In the genomic region with DNA sequence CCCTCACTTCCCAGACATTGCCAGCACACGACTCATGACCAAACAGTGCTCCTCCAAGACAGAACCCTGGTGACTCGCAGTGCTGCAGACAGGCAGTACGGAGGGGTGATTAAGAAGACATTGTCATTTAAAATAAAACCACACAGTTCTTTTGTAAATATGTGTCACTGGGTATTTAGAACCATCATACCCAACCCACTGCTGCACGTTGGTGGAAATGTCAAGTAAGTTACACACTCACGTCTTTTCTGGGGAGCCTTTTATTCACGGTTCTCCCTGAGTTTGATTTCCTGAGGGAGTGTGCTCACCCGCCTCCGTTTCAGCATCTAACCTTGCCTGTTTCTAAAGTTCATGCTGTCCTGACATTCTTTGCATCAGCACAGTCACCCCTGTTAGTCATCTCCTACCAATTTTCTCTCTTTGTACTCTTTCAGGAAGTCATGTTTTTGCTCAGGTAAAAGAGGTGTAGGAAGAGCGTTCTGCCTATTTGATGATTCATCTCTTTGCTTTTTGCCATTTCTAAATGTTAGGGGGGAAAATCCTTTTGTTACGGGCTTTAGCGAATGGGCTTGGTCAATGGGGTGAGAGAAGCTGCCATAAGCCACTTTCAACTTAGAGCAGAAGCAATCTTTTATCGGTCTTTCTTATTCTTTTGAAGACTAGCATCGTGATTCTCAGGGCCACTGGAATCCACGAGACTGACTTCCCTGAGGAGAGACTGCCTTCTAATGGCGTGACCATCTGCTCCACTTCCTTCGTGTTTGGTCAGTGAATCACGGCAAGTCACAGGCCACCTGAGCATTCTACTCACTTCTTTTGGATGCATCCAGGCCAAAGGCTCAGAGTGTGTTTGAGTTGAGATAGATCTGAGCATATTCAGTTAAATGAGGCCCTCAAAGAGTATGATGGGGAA, we compare ENCODE assay signal across 8 cellular contexts.
DNase-seq lines count a peak whose midpoint lies in the region; ATAC-seq and TF ChIP-seq lines count a peak whose summit lies in the region.
"Had no signal": no experiment of that assay in that cellular context is flagged by ENCODE, and none has a peak within 500 bp of the region (broad histone marks: within the 10 kb centered on the region; RNA-seq: fewer than 3 reads in every experiment).

No MANE protein-coding gene starts in this region.

- peak overlapping the region; percentile 60 to 64 for H3K4me3 Mint-ChIP-seq in stimulated activated naive B cell treated with anti-CD40 and anti-IgM and Interleukin-4, amounts not matched to agents 10 μg/mL and 1 μg/mL and 100 μg/mL, for 72 hours

- ATAC-seq in stimulated activated naive B cell treated with anti-CD40 and anti-IgM and Interleukin-4, amounts not matched to agents 10 μg/mL and 1 μg/mL and 100 μg/mL, for 72 hours (replicated peaks): peak; percentile 59 to 64

- H3K27me3 Mint-ChIP-seq in stimulated activated naive B cell treated with anti-CD40 and anti-IgM and Interleukin-4, amounts not matched to agents 10 μg/mL and 1 μg/mL and 100 μg/mL, for 72 hours: no peaks in the 10 kb centered on the region

- peaks cover 2 to 19% of the 10 kb centered on the region in 2 donors for H3K36me3 Mint-ChIP-seq in stimulated activated naive B cell treated with anti-CD40 and anti-IgM and Interleukin-4, amounts not matched to agents 10 μg/mL and 1 μg/mL and 100 μg/mL, for 72 hours

- no peak overlapping the region for H3K4me3 ChIP-seq in fibroblast of the aortic adventitia (ENCODE audit: low read depth, low read length)

- no peak for TF ChIP-seq CTCF in fibroblast of the aortic adventitia (IDR thresholded peaks at IDR 0.05; ENCODE audit: insufficient read depth, low read length)

- peak overlapping the region; percentile 97 for H3K27ac Mint-ChIP-seq in stimulated activated naive B cell treated with anti-CD40 and anti-IgM and Interleukin-4, amounts not matched to agents 10 μg/mL and 1 μg/mL and 100 μg/mL, for 72 hours

- H3K9me3 Mint-ChIP-seq in stimulated activated naive B cell treated with anti-CD40 and anti-IgM and Interleukin-4, amounts not matched to agents 10 μg/mL and 1 μg/mL and 100 μg/mL, for 72 hours: peaks cover 3 to 8% of the 10 kb centered on the region in 2 donors

- DNase-seq in HT1080 (ENCODE audit: low read depth) (peak; percentile 91), fibroblast of the aortic adventitia (ENCODE audit: low read depth) (peak; percentile 40), medulla oblongata (ENCODE audit: extremely low spot score) (no peak), NCI-H2196 treated with DMSO at 0.1 percent for 48 hours (lab: John Stamatoyannopoulos, UW; ENCODE audit: unreplicated experiment) (no peak), NCI-H1436 (lab: John Stamatoyannopoulos, UW) (no peak)
- DNase-seq in activated CD8-positive, alpha-beta memory T cell treated with anti-CD3 and anti-CD28 coated beads for 24 hours: peak; percentile 83
- DNase-seq in stimulated activated naive B cell treated with anti-CD40 and anti-IgM and Interleukin-4, amounts not matched to agents 10 μg/mL and 1 μg/mL and 100 μg/mL, for 72 hours: peak; percentile 71
- DNase-seq: occipital lobe had no signal

- H3K4me1 Mint-ChIP-seq in stimulated activated naive B cell treated with anti-CD40 and anti-IgM and Interleukin-4, amounts not matched to agents 10 μg/mL and 1 μg/mL and 100 μg/mL, for 72 hours: peaks cover 81 to 100% of the 10 kb centered on the region in 2 donors

Comparison
In these comparisons a context has a peak if more than half of its experiments do, and no peak if none do; other contexts are left out.
1. DNase-seq: peak in HT1080 (single experiment), activated CD8-positive, alpha-beta memory T cell treated with anti-CD3 and anti-CD28 coated beads for 24 hours (single experiment), fibroblast of the aortic adventitia (single experiment) and stimulated activated naive B cell treated with anti-CD40 and anti-IgM and Interleukin-4, amounts not matched to agents 10 μg/mL and 1 μg/mL and 100 μg/mL, for 72 hours (single experiment); none in medulla oblongata (single experiment), NCI-H2196 treated with DMSO at 0.1 percent for 48 hours (single experiment) and NCI-H1436 (single experiment).